ENCODE assay signal across 22 cellular contexts in the genomic region with DNA sequence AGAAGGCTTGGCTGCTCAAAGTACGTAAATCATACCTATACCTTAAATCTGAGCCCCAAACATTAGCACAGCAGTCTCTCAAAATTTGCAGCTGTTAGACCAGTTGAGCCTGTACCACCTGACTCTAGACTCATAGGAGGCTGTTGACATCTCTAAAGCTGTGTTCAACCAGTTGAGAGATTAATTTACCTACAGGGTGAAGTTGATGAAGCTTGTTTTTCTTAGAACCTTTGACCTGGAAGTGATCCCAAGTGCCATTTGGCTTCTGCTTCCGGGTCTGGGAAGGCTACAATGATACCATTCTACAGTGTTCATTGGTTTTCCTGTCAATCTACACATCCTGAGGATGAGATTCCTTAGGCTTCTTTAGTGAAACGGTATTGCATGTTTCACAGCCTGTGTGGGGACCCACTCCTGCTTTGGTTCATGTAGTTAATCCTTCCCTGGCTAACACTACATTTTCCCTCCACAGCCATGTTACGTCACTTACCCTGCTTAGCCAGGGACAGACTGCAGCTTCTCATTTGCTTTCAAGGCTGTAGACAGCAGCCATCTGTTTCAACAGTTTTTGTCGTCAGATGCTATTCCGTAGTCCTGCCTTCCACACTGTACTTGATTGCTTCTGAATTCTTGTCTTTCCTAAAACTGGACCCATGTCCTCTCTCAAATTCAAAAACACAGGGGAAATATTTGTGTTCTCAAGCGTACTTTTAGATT. TPM values are rescaled to one million over a fixed set of nuclear protein-coding genes. Genes with fewer than 3 reads are reported as not detected.
DNase-seq lines count a peak whose midpoint lies in the region; ATAC-seq and TF ChIP-seq lines count a peak whose summit lies in the region.
"Had no signal": no experiment of that assay in that cellular context is flagged by ENCODE, and none has a peak within 500 bp of the region (broad histone marks: within the 10 kb centered on the region; RNA-seq: fewer than 3 reads in every experiment).

No MANE protein-coding gene starts in this region.

- no peak overlapping the region for H3K23ac ChIP-seq in mesendoderm (ENCODE audit: low read length)

- H3K4ac ChIP-seq in mesendoderm (ENCODE audit: low read depth, low read length), result no peak overlapping the region

- no peak overlapping the region for H3K56ac ChIP-seq in mesendoderm (ENCODE audit: low read length)

- H4K5ac ChIP-seq in mesendoderm (ENCODE audit: low read length), result no peak overlapping the region

- H3K36me3 ChIP-seq in ACC112 (ENCODE audit: insufficient read depth, low read length), result peaks cover 16% of the 10 kb centered on the region
- peaks cover 35% of the 10 kb centered on the region for H3K36me3 ChIP-seq in adipocyte (ENCODE audit: control insufficient read depth, insufficient read depth, low read length, severe bottlenecking)
- H3K36me3 ChIP-seq in gastroesophageal sphincter, result peaks cover 0 to 10% of the 10 kb centered on the region in 2 donors
- peaks cover 8% of the 10 kb centered on the region for H3K36me3 ChIP-seq in brain microvascular endothelial cell (replicated peaks)
- H3K36me3 ChIP-seq in mesendoderm (ENCODE audit: control insufficient read depth, insufficient read depth, low read length), result no peaks in the 10 kb centered on the region

- in situ Hi-C loops in brain microvascular endothelial cell (cut with HindIII; ENCODE audit: low pct_ligation_motif_present, low sequenced_read_pairs), result no loop called here

- H3K27ac ChIP-seq in ACC112 (ENCODE audit: low read depth, low read length) (peak overlapping the region; percentile 49), gastroesophageal sphincter (no peak overlapping the region), brain microvascular endothelial cell (no peak overlapping the region), mesendoderm (ENCODE audit: low read depth, low read length) (no peak overlapping the region)
- H3K27ac ChIP-seq: RWPE1 had no signal

- no peak for TF ChIP-seq POLR2A in gastroesophageal sphincter (IDR thresholded peaks at IDR 0.05)

- H3K18ac ChIP-seq in mesendoderm (ENCODE audit: low read length), result no peak overlapping the region

- DNase-seq in adipocyte (ENCODE audit: low read depth) (peak; percentile 48), omental fat pad (ENCODE audit: low spot score) (no peak), brain microvascular endothelial cell (no peak), mesendoderm (no peak)
- no peak for DNase-seq in natural killer cell treated with Interleukin-12 subunit alpha and Interleukin-12 subunit beta and Interleukin-15 and Interleukin-18, amount 100 ng/mL, for 72 hours (ENCODE audit: low spot score)
- DNase-seq: activated CD4-positive, alpha-beta T cell treated with anti-CD3 and anti-CD28 coated beads, Interleukin-2, amount 50 U/mL, for 4 hours; activated gamma-delta T cell treated with Interleukin-2 at 50 U/mL for 16 hours; anterior cingulate cortex; CD8-positive, alpha-beta memory T cell; endodermal cell; H9; KG1; NCI-H2029; NCI-H510A; stimulated activated naive CD4-positive, alpha-beta T cell; upper lobe of left lung had no signal

- H3K27me3 ChIP-seq in ACC112 (ENCODE audit: insufficient read depth, low read length), result no peaks in the 10 kb centered on the region
- H3K27me3 ChIP-seq in adipocyte (replicated peaks; ENCODE audit: control insufficient read depth, insufficient read depth, low read length), result no peaks in the 10 kb centered on the region
- peaks cover 16% of the 10 kb centered on the region for H3K27me3 ChIP-seq in gastroesophageal sphincter
- H3K27me3 ChIP-seq in brain microvascular endothelial cell (replicated peaks), result no peaks in the 10 kb centered on the region
- H3K27me3 ChIP-seq in mesendoderm (ENCODE audit: insufficient read depth, low read length, poor library complexity), result peaks cover 3% of the 10 kb centered on the region
- H3K27me3 ChIP-seq: upper lobe of left lung had no signal

- no peak overlapping the region for H2BK15ac ChIP-seq in mesendoderm (replicated peaks; ENCODE audit: low read depth)

- no peak overlapping the region for H3K27ac Mint-ChIP-seq in natural killer cell treated with Interleukin-12 subunit alpha and Interleukin-12 subunit beta and Interleukin-15 and Interleukin-18, amount 100 ng/mL, for 72 hours
- H3K27ac Mint-ChIP-seq: CD8-positive, alpha-beta memory T cell; endodermal cell; H9; memory B cell had no signal

- H4K8ac ChIP-seq in mesendoderm (ENCODE audit: low read depth, low read length), result no peak overlapping the region

- H3K4me1 ChIP-seq in ACC112 (ENCODE audit: control insufficient read depth, insufficient read depth, low read length, unreplicated experiment) (peaks cover 33% of the 10 kb centered on the region), adipocyte (ENCODE audit: control insufficient read depth, insufficient read depth, low read length) (peaks cover 33% of the 10 kb centered on the region), gastroesophageal sphincter (peaks cover 0 to 5% (median 4%) of the 10 kb centered on the region in 3 donors), mesendoderm (ENCODE audit: control insufficient read depth, low read depth, low read length) (no peaks in the 10 kb centered on the region)

- no peak overlapping the region for H2BK120ac ChIP-seq in mesendoderm (ENCODE audit: low read depth, low read length)

- no peaks in the 10 kb centered on the region for H3K79me2 ChIP-seq in ACC112 (ENCODE audit: control insufficient read depth, insufficient read depth, low read length, unreplicated experiment)
- H3K79me2 ChIP-seq in mesendoderm (ENCODE audit: control insufficient read depth, insufficient read depth, low read length), result no peaks in the 10 kb centered on the region

- no peak for TF ChIP-seq EP300 in gastroesophageal sphincter (IDR thresholded peaks at IDR 0.05)

- H3K4me1 Mint-ChIP-seq in natural killer cell treated with Interleukin-12 subunit alpha and Interleukin-12 subunit beta and Interleukin-15 and Interleukin-18, amount 100 ng/mL, for 72 hours (ENCODE audit: low read depth in 2 of 2), result peaks cover 0 to 3% of the 10 kb centered on the region in 2 donors
- H3K4me1 Mint-ChIP-seq: endodermal cell, H9, memory B cell, neural crest cell had no signal

- peak; percentile 76 for ATAC-seq in gastroesophageal sphincter
- ATAC-seq in omental fat pad (ENCODE audit: low FRiP score), result peak; percentile 4
- no peak for ATAC-seq in GM19328 (IDR thresholded peaks at IDR 0.05; ENCODE audit: unreplicated experiment)
- no peak for ATAC-seq in natural killer cell treated with Interleukin-12 subunit alpha and Interleukin-12 subunit beta and Interleukin-15 and Interleukin-18, amount 100 ng/mL, for 72 hours

- no peak for TF ChIP-seq CTCF in gastroesophageal sphincter (IDR thresholded peaks at IDR 0.05)
- no peak for TF ChIP-seq CTCF in omental fat pad (IDR thresholded peaks at IDR 0.05)
- TF ChIP-seq CTCF in brain microvascular endothelial cell (IDR thresholded peaks at IDR 0.05; ENCODE audit: low read depth, low read length, missing control alignments), result no peak

- H3K9me3 ChIP-seq in adipocyte (ENCODE audit: control insufficient read depth, low read length) (no peaks in the 10 kb centered on the region), gastroesophageal sphincter (no peaks in the 10 kb centered on the region)
- H3K9me3 ChIP-seq: upper lobe of left lung had no signal

- no peaks in the 10 kb centered on the region for H3K36me3 Mint-ChIP-seq in natural killer cell treated with Interleukin-12 subunit alpha and Interleukin-12 subunit beta and Interleukin-15 and Interleukin-18, amount 100 ng/mL, for 72 hours
- H3K36me3 Mint-ChIP-seq: memory B cell had no signal

- WGBS in gastroesophageal sphincter (ENCODE audit: low coverage in 1 of 2), 2 donors, result 41 to 45% methylated on average over 6 of the region's 7 CpGs
- WGBS in mesendoderm (ENCODE audit: extremely low coverage, insufficient coverage, low lambda C conversion rate), result no CpG with 5 or more reads among the region's 7 CpGs

- H2AK5ac ChIP-seq in mesendoderm (ENCODE audit: low read length), result no peak overlapping the region

- H2AFZ ChIP-seq in ACC112 (ENCODE audit: low read length, unreplicated experiment), result no peak overlapping the region

- H3K4me3 Mint-ChIP-seq in natural killer cell treated with Interleukin-12 subunit alpha and Interleukin-12 subunit beta and Interleukin-15 and Interleukin-18, amount 100 ng/mL, for 72 hours, result no peak overlapping the region
- H3K4me3 Mint-ChIP-seq: CD8-positive, alpha-beta memory T cell; endodermal cell; H9; memory B cell; neural crest cell had no signal

- H3K79me1 ChIP-seq in mesendoderm (ENCODE audit: low read length), result no peaks in the 10 kb centered on the region

- no peak overlapping the region for H3K4me3 ChIP-seq in ACC112 (ENCODE audit: low read depth, low read length)
- no peak overlapping the region for H3K4me3 ChIP-seq in adipocyte (ENCODE audit: low read length)
- no peak overlapping the region for H3K4me3 ChIP-seq in gastroesophageal sphincter
- H3K4me3 ChIP-seq in brain microvascular endothelial cell (ENCODE audit: low read depth, low read length), result no peak overlapping the region
- H3K4me3 ChIP-seq in mesendoderm (ENCODE audit: low read length), result no peak overlapping the region
- H3K4me3 ChIP-seq: upper lobe of left lung had no signal

- H3K27me3 Mint-ChIP-seq in natural killer cell treated with Interleukin-12 subunit alpha and Interleukin-12 subunit beta and Interleukin-15 and Interleukin-18, amount 100 ng/mL, for 72 hours, result peaks cover 26 to 39% of the 10 kb centered on the region in 2 donors

- no peak overlapping the region for H3K4me2 ChIP-seq in mesendoderm (ENCODE audit: low read length)

- H3K9ac ChIP-seq in adipocyte (ENCODE audit: low read length) (no peak overlapping the region), mesendoderm (ENCODE audit: low read length) (no peak overlapping the region)

- no peak overlapping the region for H2BK5ac ChIP-seq in mesendoderm (ENCODE audit: low read length)

- H3K9me3 Mint-ChIP-seq in natural killer cell treated with Interleukin-12 subunit alpha and Interleukin-12 subunit beta and Interleukin-15 and Interleukin-18, amount 100 ng/mL, for 72 hours, result no peaks in the 10 kb centered on the region
- H3K9me3 Mint-ChIP-seq: CD8-positive, alpha-beta memory T cell; endodermal cell; H9; memory B cell; neural crest cell had no signal

RNA-seq across cellular contexts. Expression of a gene that starts 4.7 kb away (rescaled TPM):
- total RNA-seq in gastroesophageal sphincter (under 1 TPM in 3 of 4 donors, not detected in 1; 0.40 to 0.87 (median 0.47) TPM), omental fat pad (1 to 10 TPM in 3 of 4 donors, under 1 TPM in 1; 0.31 to 5.3 (median 2.1) TPM)
- under 1 TPM in 1 of 2 donors, not detected in 1; 0.19 TPM for total RNA-seq in natural killer cell treated with Interleukin-12 subunit alpha and Interleukin-12 subunit beta and Interleukin-15 and Interleukin-18, amount 100 ng/mL, for 72 hours
- not detected for polyA plus RNA-seq in mesendoderm (2013, experiment 1 of 2)
- not detected for polyA plus RNA-seq in mesendoderm (2013, experiment 2 of 2)
- total RNA-seq: H9, neural crest cell had no signal
- polyA plus RNA-seq: CD8-positive, alpha-beta memory T cell had no signal

RNA-seq across cellular contexts. Expression of a gene that starts 39.5 kb away (rescaled TPM):
- total RNA-seq in gastroesophageal sphincter (100 to 1,000 TPM in 1 of 4 donors, 10 to 100 TPM in 3; 51.1 to 141 (median 70.9) TPM), omental fat pad (100 to 1,000 TPM; 167 to 541 (median 270) TPM)
- total RNA-seq in natural killer cell treated with Interleukin-12 subunit alpha and Interleukin-12 subunit beta and Interleukin-15 and Interleukin-18, amount 100 ng/mL, for 72 hours, result under 1 TPM; 0.19 to 0.86 TPM
- polyA plus RNA-seq in mesendoderm (2013, experiment 1 of 2), result 0.77 TPM
- polyA plus RNA-seq in mesendoderm (2013, experiment 2 of 2), result 0.52 TPM

Comparison
In these comparisons a context has a peak if more than half of its experiments do, and no peak if none do; other contexts are left out.
1. ATAC-seq: peak in gastroesophageal sphincter (single experiment) and omental fat pad (single experiment); none in GM19328 (single experiment) and natural killer cell treated with Interleukin-12 subunit alpha and Interleukin-12 subunit beta and Interleukin-15 and Interleukin-18, amount 100 ng/mL, for 72 hours (0 of 2).
2. RNA of a gene that starts 39.5 kb away (total RNA-seq): 167 to 541 TPM in omental fat pad and 51.1 to 141 TPM in gastroesophageal sphincter; 0.19 to 0.86 TPM in natural killer cell treated with Interleukin-12 subunit alpha and Interleukin-12 subunit beta and Interleukin-15 and Interleukin-18, amount 100 ng/mL, for 72 hours; every median in the first group is over 10 times any median in the second.